Comparison of ENCODE assay signal across 18 cellular contexts in genomic region chr17:962166-962565, GRCh38. TPM values are rescaled to one million over a fixed set of nuclear protein-coding genes. Genes with fewer than 3 reads are reported as not detected.
A peak's percentile ranks its signal among the peaks of the same experiment; 100 is the strongest.
DNase-seq lines count a peak whose midpoint lies in the region; ATAC-seq and TF ChIP-seq lines count a peak whose summit lies in the region.
"Had no signal": no experiment of that assay in that cellular context is flagged by ENCODE, and none has a peak within 500 bp of the region (broad histone marks: within the 10 kb centered on the region; RNA-seq: fewer than 3 reads in every experiment).

No MANE protein-coding gene starts in this region.

- no peak overlapping the region for H3K4ac ChIP-seq in H9 (ENCODE audit: low read depth, low read length)

- no peak overlapping the region for H3K23ac ChIP-seq in H9 (ENCODE audit: insufficient read length, low read depth, low read length)

- H3K9me3 ChIP-seq in H9 (ENCODE audit: control insufficient read depth, low read depth, low read length) (no peaks in the 10 kb centered on the region), muscle layer of colon (ENCODE audit: low read length) (no peaks in the 10 kb centered on the region)
- H3K9me3 ChIP-seq: Peyer's patch had no signal

- peaks cover 9 to 10% (median 9%) of the 10 kb centered on the region in 3 experiments; a peak in 6 of 7 replicates for H3K36me3 Mint-ChIP-seq in H9 (ENCODE audit: insufficient read depth in 1 of 3, low read depth in 3 of 3)
- H3K36me3 Mint-ChIP-seq in type B pancreatic cell = peaks cover 11% of the 10 kb centered on the region
- H3K36me3 Mint-ChIP-seq: CD14-positive monocyte had no signal

- H2AK5ac ChIP-seq in H9 (ENCODE audit: insufficient read length, low read length) = no peak overlapping the region

- peaks cover 2% of the 10 kb centered on the region for H4K20me1 ChIP-seq in H9 (ENCODE audit: control insufficient read depth, insufficient read depth, insufficient read length)

- H2AFZ ChIP-seq in H9 (ENCODE audit: low read length) = no peak overlapping the region

- H3K79me1 ChIP-seq in H9 (ENCODE audit: insufficient read depth, low read depth, low read length, poor library complexity, severe bottlenecking) = peaks cover 7% of the 10 kb centered on the region

- peak overlapping the region in 2 of 3 experiments; percentile 1 to 70; a peak in 3 of 7 replicates for H3K27ac Mint-ChIP-seq in H9
- peak overlapping the region; percentile 63 for H3K27ac Mint-ChIP-seq in type B pancreatic cell
- H3K27ac Mint-ChIP-seq: CD14-positive monocyte, HFFc6 had no signal

- H4K5ac ChIP-seq in H9 (ENCODE audit: insufficient read length, low read depth, low read length) = no peak overlapping the region

- H3K4me1 ChIP-seq in H9 (ENCODE audit: insufficient read depth, low read length) (peaks cover 8% of the 10 kb centered on the region; the same call in 1 of the 2 replicates), muscle layer of colon (ENCODE audit: insufficient read depth, low read length) (peaks cover 57% of the 10 kb centered on the region)
- H3K4me1 ChIP-seq: Peyer's patch had no signal

- no peak overlapping the region for H3K56ac ChIP-seq in H9 (ENCODE audit: insufficient read length, low read depth, low read length)

- no peak overlapping the region for H2BK15ac ChIP-seq in H9 (ENCODE audit: low read depth, low read length)

- no peaks in the 10 kb centered on the region for H3K27me3 Mint-ChIP-seq in H9 (ENCODE audit: low read depth)
- H3K27me3 Mint-ChIP-seq in type B pancreatic cell = no peaks in the 10 kb centered on the region

- H3K14ac ChIP-seq in H9 (ENCODE audit: insufficient read depth, low read length) = no peak overlapping the region

- H3K9ac ChIP-seq in H9 (ENCODE audit: extremely low read depth, insufficient read length, low read length) (no peak overlapping the region), muscle layer of colon (ENCODE audit: low read length) (no peak overlapping the region)
- H3K9ac ChIP-seq: KMS-11 had no signal

- no peak overlapping the region for H3T11ph ChIP-seq in H9 (ENCODE audit: low read length)

- H3K18ac ChIP-seq in H9 (ENCODE audit: insufficient read length, low read depth, low read length) = no peak overlapping the region

- no peaks in the 10 kb centered on the region for H3K27me3 ChIP-seq in H9 (ENCODE audit: insufficient read depth, low read length)
- H3K27me3 ChIP-seq in muscle layer of colon (ENCODE audit: control insufficient read depth in 1 of 2, insufficient read depth in 2 of 2, low read length in 2 of 2) = no peaks in the 10 kb centered on the region
- H3K27me3 ChIP-seq: Peyer's patch had no signal

- WGBS in H9 (ENCODE audit: extremely low coverage, insufficient read length, low lambda C conversion rate) = no CpG with 5 or more reads among the region's 8 CpGs

- H3K9me3 Mint-ChIP-seq in H9 (no peaks in the 10 kb centered on the region), type B pancreatic cell (peaks cover 5% of the 10 kb centered on the region)
- H3K9me3 Mint-ChIP-seq: CD14-positive monocyte, HFFc6 had no signal

- no peak overlapping the region for H3K4me2 ChIP-seq in H9 (ENCODE audit: insufficient read depth, insufficient read length, low read length)
- H3K4me2 ChIP-seq: KMS-11 had no signal

- no peak for ATAC-seq in omental fat pad (ENCODE audit: low FRiP score)
- ATAC-seq: SK-N-SH treated with all-trans-retinoic acid at 6 μM for 48 hours had no signal

- no peak overlapping the region for H2BK5ac ChIP-seq in H9 (ENCODE audit: insufficient read length, low read length)

- H3K4me1 Mint-ChIP-seq in H9 = peaks cover 52 to 66% of the 10 kb centered on the region in 2 experiments
- H3K4me1 Mint-ChIP-seq in type B pancreatic cell (ENCODE audit: unreplicated experiment) = peaks cover 33% of the 10 kb centered on the region
- H3K4me1 Mint-ChIP-seq: CD14-positive monocyte had no signal

- DNase-seq in H9 (no peak), amniotic epithelial cell (ENCODE audit: low read depth) (peak; percentile 34), type B pancreatic cell (ENCODE audit: extremely low spot score, unreplicated experiment) (no peak), omental fat pad (ENCODE audit: low spot score) (no peak), iPS-NIHi7 (ENCODE audit: extremely low spot score) (no peak), NCI-H146 treated with DMSO at 0.1 percent for 48 hours (lab: John Stamatoyannopoulos, UW; ENCODE audit: unreplicated experiment) (no peak)
- DNase-seq: HFFc6, NCI-H1048, NCI-H1436 treated with DMSO at 0.1 percent for 48 hours, NCI-H2081, NCI-H2171 treated with DMSO at 0.1 percent for 48 hours, NCI-H446 treated with DMSO at 0.1 percent for 48 hours, NCI-H69, Peyer's patch had no signal

- peak overlapping the region in 1 of 2 experiments; percentile 53; a peak in 1 of 5 replicates for H3K4me3 Mint-ChIP-seq in H9
- no peak overlapping the region for H3K4me3 Mint-ChIP-seq in type B pancreatic cell
- H3K4me3 Mint-ChIP-seq: HFFc6 had no signal

- H3K36me3 ChIP-seq in muscle layer of colon (ENCODE audit: insufficient read depth, low read length) = no peaks in the 10 kb centered on the region
- H3K36me3 ChIP-seq: Peyer's patch had no signal

- no peak overlapping the region for H4K91ac ChIP-seq in H9 (ENCODE audit: insufficient read length, low read depth, low read length)

- TF ChIP-seq CTCF in H9 (conservative IDR thresholded peaks at IDR 0.05) (no peak), type B pancreatic cell (conservative IDR thresholded peaks at IDR 0.05) (no peak), omental fat pad (IDR thresholded peaks at IDR 0.05) (no peak)

- no peak overlapping the region for H3K4me3 ChIP-seq in muscle layer of colon (ENCODE audit: low read depth in 1 of 2, low read length in 2 of 2)
- H3K4me3 ChIP-seq: Peyer's patch had no signal

- peaks cover 7% of the 10 kb centered on the region; the same call in 1 of the 2 replicates for H3K79me2 ChIP-seq in H9 (ENCODE audit: insufficient read depth, low read length)

- H3K27ac ChIP-seq in H9 (ENCODE audit: insufficient read length, low read depth, low read length) (no peak overlapping the region), muscle layer of colon (ENCODE audit: low read depth, low read length) (peak overlapping the region; percentile 19)
- H3K27ac ChIP-seq: KMS-11, Peyer's patch had no signal

- no peak overlapping the region for H2BK20ac ChIP-seq in H9 (ENCODE audit: low read depth, low read length, poor library complexity, severe bottlenecking)

- H2BK12ac ChIP-seq in H9 (ENCODE audit: insufficient read length, low read depth, low read length) = no peak overlapping the region

- H3K23me2 ChIP-seq in H9 (ENCODE audit: insufficient read length, low read depth, low read length, poor library complexity, severe bottlenecking) = no peaks in the 10 kb centered on the region

- H2BK120ac ChIP-seq in H9 (ENCODE audit: low read depth, low read length, poor library complexity, severe bottlenecking) = no peak overlapping the region

- H4K8ac ChIP-seq in H9 (replicated peaks; ENCODE audit: insufficient read length, low read depth, low read length) = no peak overlapping the region

RNA-seq across cellular contexts. Expression of gene NXN, which starts 17.4 kb away (rescaled TPM):
- 91.7 and 93.6 TPM in 2 replicates for total RNA-seq in H9 (2021)
- total RNA-seq in type B pancreatic cell (ENCODE audit: low replicate concordance) = 65.1 and 68.0 TPM in 2 replicates
- 10 to 100 TPM in 3 of 4 donors, 1 to 10 TPM in 1; 6.8 to 16.6 (median 11.1) TPM for total RNA-seq in omental fat pad

RNA-seq across cellular contexts. Expression of gene TIMM22, which starts 34.8 kb away (rescaled TPM):
- total RNA-seq in H9 (2021) (23.0 and 23.7 TPM in 2 replicates), type B pancreatic cell (ENCODE audit: low replicate concordance) (16.2 and 20.1 TPM in 2 replicates), omental fat pad (10 to 100 TPM; 10.9 to 18.3 (median 13.4) TPM)
